In genomic region chr19:50772408-50773311, GRCh38 we compare ENCODE assay signal across 14 cellular contexts. TPM values are rescaled to one million over a fixed set of nuclear protein-coding genes. Genes with fewer than 3 reads are reported as not detected.
A peak's percentile ranks its signal among the peaks of the same experiment; 100 is the strongest.
DNase-seq lines count a peak whose midpoint lies in the region; ATAC-seq and TF ChIP-seq lines count a peak whose summit lies in the region.
"Had no signal": no experiment of that assay in that cellular context is flagged by ENCODE, and none has a peak within 500 bp of the region (broad histone marks: within the 10 kb centered on the region; RNA-seq: fewer than 3 reads in every experiment).

No MANE protein-coding gene starts in this region.

- POLR2A ChIA-PET in activated CD8-positive, alpha-beta T cell treated with anti-CD3 and anti-CD28 coated beads for 36 hours (lab: Charles Lee): no interaction called here
- POLR2A ChIA-PET in activated CD8-positive, alpha-beta T cell treated with anti-CD3 and anti-CD28 coated beads, Interleukin-2, amount 10 ng/mL, durations not matched to agents 7 days and 5 days (lab: Charles Lee): no interaction called here

- in situ Hi-C loops in transverse colon (cut with MboI; ENCODE audit: low pct_ligation_motif_present in 1 of 4, low pct_unique_long_range_greater_than_20kb in 1 of 4, low sequenced_read_pairs in 3 of 4): no loop called here

- CTCF ChIA-PET in activated CD8-positive, alpha-beta T cell treated with anti-CD3 and anti-CD28 coated beads for 36 hours (lab: Charles Lee): interaction anchor here (1.1 to 1.2 kb wide), 2 partner anchors 103 to 235 kb away, joined by 3 read pairs; no protein-coding TSS in a partner anchor
- CTCF ChIA-PET in activated CD8-positive, alpha-beta T cell treated with anti-CD3 and anti-CD28 coated beads, Interleukin-2, amount 10 ng/mL, durations not matched to agents 7 days and 5 days (lab: Charles Lee): no interaction called here

- no peak overlapping the region for H3K4me3 ChIP-seq in transverse colon
- H3K4me3 ChIP-seq: heart right ventricle had no signal

- H3K27me3 Mint-ChIP-seq in activated CD8-positive, alpha-beta T cell treated with anti-CD3 and anti-CD28 coated beads for 36 hours: peaks cover 21% of the 10 kb centered on the region
- peaks cover 5% of the 10 kb centered on the region for H3K27me3 Mint-ChIP-seq in activated CD8-positive, alpha-beta T cell treated with anti-CD3 and anti-CD28 coated beads, Interleukin-2, amount 10 ng/mL, durations not matched to agents 7 days and 5 days (ENCODE audit: low read depth)

- TF ChIP-seq POLR2A in transverse colon (IDR thresholded peaks at IDR 0.05): no peak

- H3K36me3 Mint-ChIP-seq in activated CD8-positive, alpha-beta T cell treated with anti-CD3 and anti-CD28 coated beads for 36 hours (ENCODE audit: low read depth): no peaks in the 10 kb centered on the region
- no peaks in the 10 kb centered on the region for H3K36me3 Mint-ChIP-seq in activated CD8-positive, alpha-beta T cell treated with anti-CD3 and anti-CD28 coated beads, Interleukin-2, amount 10 ng/mL, durations not matched to agents 7 days and 5 days (ENCODE audit: low read depth)
- H3K36me3 Mint-ChIP-seq: activated naive CD8-positive, alpha-beta T cell; memory B cell had no signal

- no peak overlapping the region for H3K27ac Mint-ChIP-seq in activated CD8-positive, alpha-beta T cell treated with anti-CD3 and anti-CD28 coated beads for 36 hours
- no peak overlapping the region for H3K27ac Mint-ChIP-seq in activated CD8-positive, alpha-beta T cell treated with anti-CD3 and anti-CD28 coated beads, Interleukin-2, amount 10 ng/mL, durations not matched to agents 7 days and 5 days
- H3K27ac Mint-ChIP-seq: activated naive CD8-positive, alpha-beta T cell; memory B cell had no signal

- no peak for TF ChIP-seq EP300 in transverse colon (IDR thresholded peaks at IDR 0.05; ENCODE audit: low read depth)

- no peaks in the 10 kb centered on the region for H3K4me1 Mint-ChIP-seq in activated CD8-positive, alpha-beta T cell treated with anti-CD3 and anti-CD28 coated beads for 36 hours (ENCODE audit: low read depth)
- H3K4me1 Mint-ChIP-seq in activated CD8-positive, alpha-beta T cell treated with anti-CD3 and anti-CD28 coated beads, Interleukin-2, amount 10 ng/mL, durations not matched to agents 7 days and 5 days (ENCODE audit: low read depth): no peaks in the 10 kb centered on the region
- H3K4me1 Mint-ChIP-seq: memory B cell had no signal

- H3K9me3 Mint-ChIP-seq in activated CD8-positive, alpha-beta T cell treated with anti-CD3 and anti-CD28 coated beads for 36 hours: no peaks in the 10 kb centered on the region
- no peaks in the 10 kb centered on the region for H3K9me3 Mint-ChIP-seq in activated CD8-positive, alpha-beta T cell treated with anti-CD3 and anti-CD28 coated beads, Interleukin-2, amount 10 ng/mL, durations not matched to agents 7 days and 5 days (ENCODE audit: insufficient read depth)

- no peak overlapping the region for H3K4me3 Mint-ChIP-seq in activated CD8-positive, alpha-beta T cell treated with anti-CD3 and anti-CD28 coated beads for 36 hours
- H3K4me3 Mint-ChIP-seq in activated CD8-positive, alpha-beta T cell treated with anti-CD3 and anti-CD28 coated beads, Interleukin-2, amount 10 ng/mL, durations not matched to agents 7 days and 5 days: no peak overlapping the region
- H3K4me3 Mint-ChIP-seq: activated naive CD8-positive, alpha-beta T cell; memory B cell had no signal

- 37 to 67% methylated on average over 2 to 6 of the region's 6 CpGs for WGBS in transverse colon (ENCODE audit: low coverage in 1 of 2), 2 donors

- H3K27ac ChIP-seq in transverse colon: no peak overlapping the region
- H3K27ac ChIP-seq: heart right ventricle had no signal

- intact Hi-C loops in activated CD8-positive, alpha-beta T cell treated with anti-CD3 and anti-CD28 coated beads for 36 hours (cut with micrococcal nuclease): no loop called here
- intact Hi-C loops in transverse colon (cut with DNase I; ENCODE audit: low total_unique reads): no loop called here

- no peaks in the 10 kb centered on the region for H3K36me3 ChIP-seq in transverse colon
- H3K36me3 ChIP-seq: heart right ventricle had no signal

- H3K9me3 ChIP-seq in transverse colon: peaks cover 0 to 3% of the 10 kb centered on the region in 2 donors

- TF ChIP-seq CTCF in activated CD8-positive, alpha-beta T cell treated with anti-CD3 and anti-CD28 coated beads for 36 hours (IDR thresholded peaks at IDR 0.05): no peak
- TF ChIP-seq CTCF in transverse colon (IDR thresholded peaks at IDR 0.05): no peak

- H3K27me3 ChIP-seq in transverse colon: peaks cover 50% of the 10 kb centered on the region

- ATAC-seq in activated CD8-positive, alpha-beta T cell treated with anti-CD3 and anti-CD28 coated beads for 36 hours: peak; percentile 49
- ATAC-seq in activated CD8-positive, alpha-beta T cell treated with anti-CD3 and anti-CD28 coated beads, Interleukin-2, amount 10 ng/mL, durations not matched to agents 7 days and 5 days: no peak
- no peak for ATAC-seq in HG02938 (IDR thresholded peaks at IDR 0.05; ENCODE audit: unreplicated experiment)
- ATAC-seq: heart right ventricle had no signal

- no peaks in the 10 kb centered on the region for H3K4me1 ChIP-seq in transverse colon
- H3K4me1 ChIP-seq: heart right ventricle had no signal

- DNase-seq in activated CD8-positive, alpha-beta T cell treated with anti-CD3 and anti-CD28 coated beads for 36 hours: no peak
- DNase-seq in activated CD8-positive, alpha-beta T cell treated with anti-CD3 and anti-CD28 coated beads, Interleukin-2, amount 10 ng/mL, durations not matched to agents 7 days and 5 days: no peak
- peak; percentile 68 for DNase-seq in SW480 (ENCODE audit: low spot score)
- DNase-seq in dedifferentiated amniotic fluid mesenchymal stem cell (ENCODE audit: extremely low spot score): no peak
- DNase-seq in transverse colon: no peak
- DNase-seq: activated CD4-positive, alpha-beta T cell treated with anti-CD3 and anti-CD28 coated beads, Interleukin-2, amount 50 U/mL, for 4 hours; heart right ventricle; KBM-7 had no signal

RNA-seq across cellular contexts. Expression of gene GPR32, which starts 2.4 kb away (rescaled TPM):
- not detected for total RNA-seq in activated CD8-positive, alpha-beta T cell treated with anti-CD3 and anti-CD28 coated beads for 36 hours
- total RNA-seq in activated CD8-positive, alpha-beta T cell treated with anti-CD3 and anti-CD28 coated beads, Interleukin-2, amount 10 ng/mL, durations not matched to agents 7 days and 5 days: not detected
- total RNA-seq in transverse colon: not detected
- total RNA-seq: heart right ventricle, NCI-H460, posterior vena cava, temporal lobe had no signal

RNA-seq across cellular contexts. Expression of gene ACP4, which starts 17.6 kb away (rescaled TPM):
- total RNA-seq in activated CD8-positive, alpha-beta T cell treated with anti-CD3 and anti-CD28 coated beads for 36 hours: not detected
- total RNA-seq in activated CD8-positive, alpha-beta T cell treated with anti-CD3 and anti-CD28 coated beads, Interleukin-2, amount 10 ng/mL, durations not matched to agents 7 days and 5 days: not detected
- total RNA-seq in transverse colon: not detected
- total RNA-seq: heart right ventricle, NCI-H460, posterior vena cava, temporal lobe had no signal

RNA-seq across cellular contexts. Expression of gene CLEC11A, which starts 49.5 kb away (rescaled TPM):
- 1 to 10 TPM; 2.2 to 2.7 TPM for total RNA-seq in activated CD8-positive, alpha-beta T cell treated with anti-CD3 and anti-CD28 coated beads for 36 hours
- total RNA-seq in activated CD8-positive, alpha-beta T cell treated with anti-CD3 and anti-CD28 coated beads, Interleukin-2, amount 10 ng/mL, durations not matched to agents 7 days and 5 days: 1 to 10 TPM; 1.4 to 2.3 TPM
- total RNA-seq in transverse colon: 10 to 100 TPM in 1 of 4 donors, 1 to 10 TPM in 3; 2.6 to 11.2 (median 5.1) TPM

RNA-seq across cellular contexts. Expression of gene KLK1, which starts 50.9 kb away (rescaled TPM):
- total RNA-seq in activated CD8-positive, alpha-beta T cell treated with anti-CD3 and anti-CD28 coated beads for 36 hours: under 1 TPM; 0.65 to 0.83 TPM
- total RNA-seq in activated CD8-positive, alpha-beta T cell treated with anti-CD3 and anti-CD28 coated beads, Interleukin-2, amount 10 ng/mL, durations not matched to agents 7 days and 5 days: under 1 TPM; 0.45 to 0.47 TPM
- 100 to 1,000 TPM in 1 of 4 donors, 10 to 100 TPM in 3; 17.0 to 150 (median 35.4) TPM for total RNA-seq in transverse colon

RNA-seq across cellular contexts. Expression of gene SHANK1, which starts 53.1 kb away (rescaled TPM):
- under 1 TPM in 1 of 2 experiments, not detected in 1; 0.25 TPM for total RNA-seq in activated CD8-positive, alpha-beta T cell treated with anti-CD3 and anti-CD28 coated beads for 36 hours
- not detected for total RNA-seq in activated CD8-positive, alpha-beta T cell treated with anti-CD3 and anti-CD28 coated beads, Interleukin-2, amount 10 ng/mL, durations not matched to agents 7 days and 5 days
- 1 to 10 TPM in 1 of 4 donors, not detected in 3; 2.2 TPM for total RNA-seq in transverse colon
